ENCODE assay signal across 13 cellular contexts in genomic region chr6:37488464-37488863, GRCh38. TPM values are rescaled to one million over a fixed set of nuclear protein-coding genes. Genes with fewer than 3 reads are reported as not detected.
A peak's percentile ranks its signal among the peaks of the same experiment; 100 is the strongest.
DNase-seq lines count a peak whose midpoint lies in the region; ATAC-seq and TF ChIP-seq lines count a peak whose summit lies in the region.
"Had no signal": no experiment of that assay in that cellular context is flagged by ENCODE, and none has a peak within 500 bp of the region (broad histone marks: within the 10 kb centered on the region; RNA-seq: fewer than 3 reads in every experiment).

No MANE protein-coding gene starts in this region.

- H3K27ac Mint-ChIP-seq in CD4-positive, alpha-beta T cell: peak overlapping the region; percentile 77
- peak overlapping the region; percentile 77 for H3K27ac Mint-ChIP-seq in activated naive CD4-positive, alpha-beta T cell treated with anti-CD3 and anti-CD28 coated beads, Interleukin-2, amount 50 U/mL, for 24 hours
- peak overlapping the region in 5 of 6 donors; percentile 8 to 83 (median 67) for H3K27ac Mint-ChIP-seq in immature natural killer cell

- POLR2A ChIA-PET in CD4-positive, alpha-beta T cell (lab: Charles Lee): interaction anchor here (0.8 to 1.8 kb wide), 2 partner anchors 13 to 28 kb away, joined by 5 to 13 read pairs; no protein-coding TSS in a partner anchor

- CTCF ChIA-PET in CD4-positive, alpha-beta T cell (lab: Charles Lee): interaction anchor here (0.8 to 1.8 kb wide), 2 partner anchors 29 to 78 kb away, joined by 3 to 7 read pairs; no protein-coding TSS in a partner anchor

- peaks cover 3% of the 10 kb centered on the region for H3K36me3 Mint-ChIP-seq in CD4-positive, alpha-beta T cell (ENCODE audit: low read depth)
- H3K36me3 Mint-ChIP-seq in activated naive CD4-positive, alpha-beta T cell treated with anti-CD3 and anti-CD28 coated beads, Interleukin-2, amount 50 U/mL, for 24 hours: peaks cover 4% of the 10 kb centered on the region
- H3K36me3 Mint-ChIP-seq in immature natural killer cell: no peaks in the 10 kb centered on the region

- H3K27ac ChIP-seq in CD4-positive, alpha-beta T cell (ENCODE audit: low read depth, low read length): peak overlapping the region; percentile 37
- H3K27ac ChIP-seq in thyroid gland: no peak overlapping the region
- H3K27ac ChIP-seq: brain microvascular endothelial cell, transverse colon, VCaP had no signal

- peaks cover 5 to 14% of the 10 kb centered on the region in 2 donors for H3K4me1 ChIP-seq in thyroid gland

- H3K27me3 ChIP-seq in CD4-positive, alpha-beta T cell (ENCODE audit: control insufficient read depth, insufficient read depth, low read length): no peaks in the 10 kb centered on the region
- no peaks in the 10 kb centered on the region for H3K27me3 ChIP-seq in H7 (ENCODE audit: control insufficient read depth, insufficient read depth, low read length)
- H3K27me3 ChIP-seq in thyroid gland: no peaks in the 10 kb centered on the region
- H3K27me3 ChIP-seq: brain microvascular endothelial cell, transverse colon had no signal

- no peak for TF ChIP-seq POLR2A in thyroid gland (IDR thresholded peaks at IDR 0.05)

- ATAC-seq in CD4-positive, alpha-beta T cell (ENCODE audit: poor library complexity): peak; percentile 77
- ATAC-seq: HCT116 had no signal

- peaks cover 48% of the 10 kb centered on the region for H3K4me1 Mint-ChIP-seq in CD4-positive, alpha-beta T cell (ENCODE audit: low read depth)
- peaks cover 58% of the 10 kb centered on the region for H3K4me1 Mint-ChIP-seq in activated naive CD4-positive, alpha-beta T cell treated with anti-CD3 and anti-CD28 coated beads, Interleukin-2, amount 50 U/mL, for 24 hours
- H3K4me1 Mint-ChIP-seq in immature natural killer cell: peaks cover 28 to 32% of the 10 kb centered on the region in 2 donors

- no peak overlapping the region for H3K4me3 ChIP-seq in H7 (ENCODE audit: insufficient read depth, low read depth, low read length)
- H3K4me3 ChIP-seq in thyroid gland (replicated peaks in 1 of 3): no peak overlapping the region
- H3K4me3 ChIP-seq: transverse colon had no signal

- peak in 2 of 10 experiments; percentile 20 to 30 for DNase-seq in CD4-positive, alpha-beta T cell
- DNase-seq in H7 (peak; percentile 8), immature natural killer cell (no peak), thyroid gland (no peak), AG08396 (ENCODE audit: low spot score) (no peak), Ammon's horn (ENCODE audit: low spot score) (no peak)
- DNase-seq: brain microvascular endothelial cell; NCI-H1436 treated with DMSO at 0.1 percent for 48 hours; NK-92 treated with Interleukin-12 subunit alpha and Interleukin-12 subunit beta, amount 100 ng/mL, for 24 hours; transverse colon had no signal

- H3K4me3 Mint-ChIP-seq in CD4-positive, alpha-beta T cell: no peak overlapping the region
- peak overlapping the region; percentile 12 for H3K4me3 Mint-ChIP-seq in activated naive CD4-positive, alpha-beta T cell treated with anti-CD3 and anti-CD28 coated beads, Interleukin-2, amount 50 U/mL, for 24 hours
- no peak overlapping the region for H3K4me3 Mint-ChIP-seq in immature natural killer cell

- 78 to 88% methylated on average over 2 of the region's 2 CpGs for WGBS in thyroid gland, 2 donors

- H3K36me3 ChIP-seq in H7 (replicated peaks; ENCODE audit: control insufficient read depth, insufficient read depth, low read length) (no peaks in the 10 kb centered on the region), thyroid gland (no peaks in the 10 kb centered on the region)
- H3K36me3 ChIP-seq: brain microvascular endothelial cell, transverse colon had no signal

- no peaks in the 10 kb centered on the region for H3K27me3 Mint-ChIP-seq in CD4-positive, alpha-beta T cell
- no peaks in the 10 kb centered on the region for H3K27me3 Mint-ChIP-seq in activated naive CD4-positive, alpha-beta T cell treated with anti-CD3 and anti-CD28 coated beads, Interleukin-2, amount 50 U/mL, for 24 hours
- peaks cover 0 to 2% (median 1%) of the 10 kb centered on the region in 3 donors for H3K27me3 Mint-ChIP-seq in immature natural killer cell (ENCODE audit: low read depth in 3 of 3)

- no peak for TF ChIP-seq CTCF in CD4-positive, alpha-beta T cell (IDR thresholded peaks at IDR 0.05)
- no peak for TF ChIP-seq CTCF in thyroid gland (IDR thresholded peaks at IDR 0.05)

- intact Hi-C loops in CD4-positive, alpha-beta T cell (cut with DNase I, micrococcal nuclease): loop anchor here in 1 of 2 experiments (1.0 to 2.0 kb wide), 2 partner anchors 14 to 28 kb away; no protein-coding TSS in a partner anchor
- intact Hi-C loops in thyroid gland (cut with DNase I): loop anchor here (5.0 kb wide), 1 partner anchor 79 kb away; no protein-coding TSS in a partner anchor

- no peaks in the 10 kb centered on the region for H3K9me3 ChIP-seq in CD4-positive, alpha-beta T cell (ENCODE audit: control insufficient read depth, low read length)
- H3K9me3 ChIP-seq in thyroid gland: no peaks in the 10 kb centered on the region
- H3K9me3 ChIP-seq: transverse colon had no signal

- H3K9me3 Mint-ChIP-seq in CD4-positive, alpha-beta T cell: no peaks in the 10 kb centered on the region
- H3K9me3 Mint-ChIP-seq in activated naive CD4-positive, alpha-beta T cell treated with anti-CD3 and anti-CD28 coated beads, Interleukin-2, amount 50 U/mL, for 24 hours: no peaks in the 10 kb centered on the region
- no peaks in the 10 kb centered on the region for H3K9me3 Mint-ChIP-seq in immature natural killer cell

RNA-seq across cellular contexts. Expression of gene CCDC167, which starts 11.2 kb away (rescaled TPM):
- total RNA-seq in CD4-positive, alpha-beta T cell: 1 to 10 TPM; 7.3 to 8.0 TPM
- total RNA-seq in H7 (2014; rRNA removed; shearing (Covaris generic)): 29.5 and 52.4 TPM in 2 replicates
- 100 to 1,000 TPM in 1 of 3 donors, 10 to 100 TPM in 2; 78.7 to 115 (median 79.3) TPM for polyA plus RNA-seq in immature natural killer cell
- total RNA-seq in thyroid gland: 10 to 100 TPM in 3 of 4 donors, not detected in 1; 24.7 to 40.3 (median 26.6) TPM

RNA-seq across cellular contexts. Expression of gene CMTR1, which starts 55.4 kb away (rescaled TPM):
- total RNA-seq in CD4-positive, alpha-beta T cell: 10 to 100 TPM; 79.7 to 80.3 TPM
- 37.5 and 42.3 TPM in 2 replicates for total RNA-seq in H7 (2014; rRNA removed; shearing (Covaris generic))
- polyA plus RNA-seq in immature natural killer cell: 10 to 100 TPM; 15.8 to 29.6 (median 24.0) TPM
- 10 to 100 TPM; 29.3 to 41.5 (median 33.1) TPM for total RNA-seq in thyroid gland
